8 cellular contexts compared by ENCODE assay signal in genomic region chr6:116971959-116972358, GRCh38.
DNase-seq lines count a peak whose midpoint lies in the region; ATAC-seq and TF ChIP-seq lines count a peak whose summit lies in the region.

No MANE protein-coding gene starts in this region.

- no peak overlapping the region for H3K4me3 ChIP-seq in CD8-positive, alpha-beta T cell (ENCODE audit: low read depth, low read length)
- H3K4me3 ChIP-seq in astrocyte of the spinal cord (ENCODE audit: low read depth, low read length) (no peak overlapping the region), right lobe of liver (no peak overlapping the region)

- no peak overlapping the region for H3K4me3 Mint-ChIP-seq in CD8-positive, alpha-beta T cell
- H3K4me3 Mint-ChIP-seq in natural killer cell treated with Interleukin-12 subunit alpha and Interleukin-12 subunit beta and Interleukin-15 and Interleukin-18, amount 100 ng/mL, for 72 hours = no peak overlapping the region

- CTCF ChIA-PET in CD8-positive, alpha-beta T cell (lab: Charles Lee) = no interaction called here

- POLR2A ChIA-PET in CD8-positive, alpha-beta T cell (lab: Charles Lee) = no interaction called here

- H3K4me1 ChIP-seq in CD8-positive, alpha-beta T cell (ENCODE audit: insufficient read depth, low read length) = no peaks in the 10 kb centered on the region
- H3K4me1 ChIP-seq in right lobe of liver = no peaks in the 10 kb centered on the region

- no peak for DNase-seq in CD8-positive, alpha-beta T cell
- DNase-seq in NCI-H2171 (lab: John Stamatoyannopoulos, UW) = peak; percentile 3
- DNase-seq in astrocyte of the spinal cord (ENCODE audit: low read depth, low spot score) = peak; percentile 50
- no peak for DNase-seq in right lobe of liver
- DNase-seq in natural killer cell treated with Interleukin-12 subunit alpha and Interleukin-12 subunit beta and Interleukin-15 and Interleukin-18, amount 100 ng/mL, for 72 hours (ENCODE audit: low spot score) = no peak
- DNase-seq in activated naive CD4-positive, alpha-beta T cell treated with anti-CD3 and anti-CD28 coated beads, Interleukin-2, amount 50 U/mL, for 16 hours = no peak

- no peaks in the 10 kb centered on the region for H3K36me3 ChIP-seq in CD8-positive, alpha-beta T cell (ENCODE audit: insufficient read depth, low read length)
- H3K36me3 ChIP-seq in right lobe of liver = no peaks in the 10 kb centered on the region

- H3K36me3 Mint-ChIP-seq in CD8-positive, alpha-beta T cell = no peaks in the 10 kb centered on the region
- H3K36me3 Mint-ChIP-seq in natural killer cell treated with Interleukin-12 subunit alpha and Interleukin-12 subunit beta and Interleukin-15 and Interleukin-18, amount 100 ng/mL, for 72 hours = no peaks in the 10 kb centered on the region

- intact Hi-C loops in CD8-positive, alpha-beta T cell (cut with DNase I, micrococcal nuclease) = no loop called here
- intact Hi-C loops in right lobe of liver (cut with DNase I) = no loop called here

- H3K27me3 ChIP-seq in CD8-positive, alpha-beta T cell (ENCODE audit: insufficient read depth, low read length) = no peaks in the 10 kb centered on the region
- no peaks in the 10 kb centered on the region for H3K27me3 ChIP-seq in right lobe of liver

- H3K27ac ChIP-seq in CD8-positive, alpha-beta T cell (ENCODE audit: low read depth, low read length) = no peak overlapping the region
- H3K27ac ChIP-seq in right lobe of liver = no peak overlapping the region

- no peak overlapping the region for H3K27ac Mint-ChIP-seq in CD8-positive, alpha-beta T cell
- no peak overlapping the region for H3K27ac Mint-ChIP-seq in natural killer cell treated with Interleukin-12 subunit alpha and Interleukin-12 subunit beta and Interleukin-15 and Interleukin-18, amount 100 ng/mL, for 72 hours

- TF ChIP-seq POLR2A in right lobe of liver (IDR thresholded peaks at IDR 0.05) = no peak

- no peaks in the 10 kb centered on the region for H3K4me1 Mint-ChIP-seq in CD8-positive, alpha-beta T cell (ENCODE audit: low read depth)
- H3K4me1 Mint-ChIP-seq in natural killer cell treated with Interleukin-12 subunit alpha and Interleukin-12 subunit beta and Interleukin-15 and Interleukin-18, amount 100 ng/mL, for 72 hours (ENCODE audit: low read depth in 2 of 2) = no peaks in the 10 kb centered on the region

- 0% methylated on average over 1 of the region's 1 CpG for WGBS in right lobe of liver (ENCODE audit: insufficient coverage, low coverage, low lambda C conversion rate, missing lambda C conversion rate)

- ATAC-seq in CD8-positive, alpha-beta T cell = no peak
- ATAC-seq in GM18511 (IDR thresholded peaks at IDR 0.05; ENCODE audit: unreplicated experiment) (peak; percentile 81), HG03066 (IDR thresholded peaks at IDR 0.05; ENCODE audit: low read depth, unreplicated experiment) (peak; percentile 77), right lobe of liver (peak; percentile 72 to 81 (median 76))
- no peak for ATAC-seq in natural killer cell treated with Interleukin-12 subunit alpha and Interleukin-12 subunit beta and Interleukin-15 and Interleukin-18, amount 100 ng/mL, for 72 hours

- in situ Hi-C loops in astrocyte of the spinal cord (cut with HindIII; ENCODE audit: low sequenced_read_pairs) = no loop called here

- no peaks in the 10 kb centered on the region for H3K9me3 ChIP-seq in CD8-positive, alpha-beta T cell (ENCODE audit: low read length)
- H3K9me3 ChIP-seq in right lobe of liver = no peaks in the 10 kb centered on the region

- TF ChIP-seq CTCF in CD8-positive, alpha-beta T cell (IDR thresholded peaks at IDR 0.05) = peak; percentile 37
- peak; percentile 66 for TF ChIP-seq CTCF in astrocyte of the spinal cord (IDR thresholded peaks at IDR 0.05; ENCODE audit: low read depth, low read length)
- peak; percentile 53 to 69 (median 64) for TF ChIP-seq CTCF in right lobe of liver (IDR thresholded peaks at IDR 0.05)

- H3K9me3 Mint-ChIP-seq in CD8-positive, alpha-beta T cell = no peaks in the 10 kb centered on the region
- H3K9me3 Mint-ChIP-seq in natural killer cell treated with Interleukin-12 subunit alpha and Interleukin-12 subunit beta and Interleukin-15 and Interleukin-18, amount 100 ng/mL, for 72 hours = no peaks in the 10 kb centered on the region

- peaks cover 7% of the 10 kb centered on the region for H3K27me3 Mint-ChIP-seq in CD8-positive, alpha-beta T cell (ENCODE audit: low read depth)
- H3K27me3 Mint-ChIP-seq in natural killer cell treated with Interleukin-12 subunit alpha and Interleukin-12 subunit beta and Interleukin-15 and Interleukin-18, amount 100 ng/mL, for 72 hours = no peaks in the 10 kb centered on the region

Comparison
In these comparisons a context has a peak if more than half of its experiments do, and no peak if none do; other contexts are left out.
1. ATAC-seq: peak in GM18511 (single experiment), HG03066 (single experiment) and right lobe of liver (4 of 4); none in CD8-positive, alpha-beta T cell (single experiment) and natural killer cell treated with Interleukin-12 subunit alpha and Interleukin-12 subunit beta and Interleukin-15 and Interleukin-18, amount 100 ng/mL, for 72 hours (0 of 2).
2. DNase-seq: peak in NCI-H2171 (single experiment) and astrocyte of the spinal cord (single experiment); none in CD8-positive, alpha-beta T cell (0 of 7), right lobe of liver (0 of 3), natural killer cell treated with Interleukin-12 subunit alpha and Interleukin-12 subunit beta and Interleukin-15 and Interleukin-18, amount 100 ng/mL, for 72 hours (single experiment) and activated naive CD4-positive, alpha-beta T cell treated with anti-CD3 and anti-CD28 coated beads, Interleukin-2, amount 50 U/mL, for 16 hours (single experiment).
3. Peak in every context shown above with its lines, with median percentiles within 50 percentile points of each other: CTCF ChIP-seq.